ENCODE assay signal across 25 cellular contexts in genomic region chrX:112163916-112164315, GRCh38.
"Had no signal": no experiment of that assay in that cellular context is flagged by ENCODE, and none has a peak within 500 bp of the region (broad histone marks: within the 10 kb centered on the region; RNA-seq: fewer than 3 reads in every experiment).

No MANE protein-coding gene starts in this region.

- H3K27ac ChIP-seq: foreskin keratinocyte, lower lobe of right lung, right lobe of liver, skin epidermis, stomach, transverse colon had no signal

- H3K4me3 Mint-ChIP-seq: activated naive CD8-positive, alpha-beta T cell treated with anti-CD3 and anti-CD28 coated beads for 36 hours; activated T-cell treated with anti-CD3 and anti-CD28 coated beads, Interleukin-2, amount 50 U/mL, for 4 hours; brain; immature natural killer cell; naive B cell; stimulated activated memory B cell treated with anti-CD40 and anti-IgM and Interleukin-4, amounts not matched to agents 10 μg/mL and 1 μg/mL and 100 μg/mL, for 72 hours had no signal

- H3K36me3 ChIP-seq: lower lobe of right lung, right lobe of liver, stomach, transverse colon had no signal

- H3K4me3 ChIP-seq: lower lobe of right lung, right lobe of liver, skin epidermis, stomach, transverse colon had no signal

- H3K36me3 Mint-ChIP-seq: activated naive CD8-positive, alpha-beta T cell treated with anti-CD3 and anti-CD28 coated beads for 36 hours; brain; immature natural killer cell; naive B cell; stimulated activated memory B cell treated with anti-CD40 and anti-IgM and Interleukin-4, amounts not matched to agents 10 μg/mL and 1 μg/mL and 100 μg/mL, for 72 hours had no signal

- H3K27me3 Mint-ChIP-seq: activated naive CD8-positive, alpha-beta T cell treated with anti-CD3 and anti-CD28 coated beads for 36 hours; stimulated activated memory B cell treated with anti-CD40 and anti-IgM and Interleukin-4, amounts not matched to agents 10 μg/mL and 1 μg/mL and 100 μg/mL, for 72 hours had no signal

- H3K9me3 Mint-ChIP-seq: activated naive CD8-positive, alpha-beta T cell treated with anti-CD3 and anti-CD28 coated beads for 36 hours; activated T-cell treated with anti-CD3 and anti-CD28 coated beads, Interleukin-2, amount 50 U/mL, for 4 hours; brain had no signal

- H3K4me1 Mint-ChIP-seq: activated naive CD8-positive, alpha-beta T cell treated with anti-CD3 and anti-CD28 coated beads for 36 hours; brain; immature natural killer cell; naive B cell; stimulated activated memory B cell treated with anti-CD40 and anti-IgM and Interleukin-4, amounts not matched to agents 10 μg/mL and 1 μg/mL and 100 μg/mL, for 72 hours had no signal

- FAIRE-seq: TTC549, urothelium cell line had no signal

- ATAC-seq: activated T-cell treated with anti-CD3 and anti-CD28 coated beads, Interleukin-2, amount 50 U/mL, for 4 hours; foreskin keratinocyte; left lobe of liver; lower lobe of right lung; right lobe of liver; stimulated activated memory B cell treated with anti-CD40 and anti-IgM and Interleukin-4, amounts not matched to agents 10 μg/mL and 1 μg/mL and 100 μg/mL, for 72 hours had no signal

- H3K27ac Mint-ChIP-seq: activated naive CD8-positive, alpha-beta T cell treated with anti-CD3 and anti-CD28 coated beads for 36 hours; brain; immature natural killer cell; naive B cell; stimulated activated memory B cell treated with anti-CD40 and anti-IgM and Interleukin-4, amounts not matched to agents 10 μg/mL and 1 μg/mL and 100 μg/mL, for 72 hours had no signal

- DNase-seq: activated CD4-positive, alpha-beta T cell treated with anti-CD3 and anti-CD28 coated beads for 1 hour; activated CD4-positive, alpha-beta T cell treated with anti-CD3 and anti-CD28 coated beads, Interleukin-2, amount 50 U/mL, for 48 hours; activated CD8-positive, alpha-beta memory T cell treated with anti-CD3 and anti-CD28 coated beads, Interleukin-2, amount 50 U/mL, for 48 hours; activated naive CD4-positive, alpha-beta T cell treated with Interleukin-2 at 50 U/mL for 16 hours; activated naive CD8-positive, alpha-beta T cell treated with anti-CD3 and anti-CD28 coated beads for 36 hours; activated T-cell treated with anti-CD3 and anti-CD28 coated beads, Interleukin-2, amount 50 U/mL, for 4 hours; amniotic stem cell; central memory CD4-positive, alpha-beta T cell; dermis blood vessel endothelial cell; effector CD8-positive, alpha-beta T cell; erythroblast; foreskin keratinocyte; immature natural killer cell; lower lobe of right lung; naive B cell; posterior cingulate gyrus; right lobe of liver; stomach; transverse colon had no signal

- H3K27me3 ChIP-seq: foreskin keratinocyte, right lobe of liver, transverse colon had no signal

- H3K4me1 ChIP-seq: foreskin keratinocyte, lower lobe of right lung, right lobe of liver, stomach, transverse colon had no signal

- H3K9me3 ChIP-seq: lower lobe of right lung, right lobe of liver, stomach, transverse colon had no signal
